Comparison of ENCODE assay signal across 9 cellular contexts in genomic region chr1:175188936-175189335, GRCh38. TPM values are rescaled to one million over a fixed set of nuclear protein-coding genes. Genes with fewer than 3 reads are reported as not detected.
DNase-seq lines count a peak whose midpoint lies in the region; ATAC-seq and TF ChIP-seq lines count a peak whose summit lies in the region.
"Had no signal": no experiment of that assay in that cellular context is flagged by ENCODE, and none has a peak within 500 bp of the region (broad histone marks: within the 10 kb centered on the region; RNA-seq: fewer than 3 reads in every experiment).

No MANE protein-coding gene starts in this region.

- H3K36me3 Mint-ChIP-seq in activated CD8-positive, alpha-beta memory T cell treated with anti-CD3 and anti-CD28 coated beads, Interleukin-2, amount 10 ng/mL, durations not matched to agents 7 days and 5 days = peaks cover 62% of the 10 kb centered on the region

- intact Hi-C loops in left lung (cut with DNase I) = no loop called here
- intact Hi-C loops in breast epithelium (cut with DNase I; ENCODE audit: low total_unique reads) = no loop called here

- no peaks in the 10 kb centered on the region for H3K9me3 Mint-ChIP-seq in activated CD8-positive, alpha-beta memory T cell treated with anti-CD3 and anti-CD28 coated beads, Interleukin-2, amount 10 ng/mL, durations not matched to agents 7 days and 5 days (ENCODE audit: low read depth)

- no peak overlapping the region for H3K4me2 ChIP-seq in mesenchymal stem cell (ENCODE audit: low read length, poor library complexity, severe bottlenecking)

- H3K27ac ChIP-seq in left lung = peak overlapping the region; percentile 31 to 92
- no peak overlapping the region for H3K27ac ChIP-seq in mesenchymal stem cell (ENCODE audit: low read length, poor library complexity, severe bottlenecking)
- H3K27ac ChIP-seq in breast epithelium = peak overlapping the region in 1 of 2 donors; percentile 70
- H3K27ac ChIP-seq: 22Rv1 had no signal

- H3K36me3 ChIP-seq in left lung (no peaks in the 10 kb centered on the region), mesenchymal stem cell (ENCODE audit: control insufficient read depth in 1 of 2, insufficient read depth in 2 of 2, low read depth in 1 of 2, low read length in 2 of 2) (no peaks in the 10 kb centered on the region), breast epithelium (no peaks in the 10 kb centered on the region)

- H4K8ac ChIP-seq in mesenchymal stem cell (ENCODE audit: low read length) = no peak overlapping the region

- H2AK5ac ChIP-seq in mesenchymal stem cell (ENCODE audit: low read length, severe bottlenecking) = no peak overlapping the region

- H3K9ac ChIP-seq in mesenchymal stem cell (ENCODE audit: low read length) = no peak overlapping the region

- H3K4me3 ChIP-seq in left lung = peak overlapping the region in 1 of 2 donors; percentile 79
- no peak overlapping the region for H3K4me3 ChIP-seq in mesenchymal stem cell (ENCODE audit: insufficient read depth in 1 of 2, low read depth in 1 of 2, low read length in 2 of 2)
- peak overlapping the region in 1 of 3 donors; percentile 34 for H3K4me3 ChIP-seq in breast epithelium

- H3K4me1 Mint-ChIP-seq in activated CD8-positive, alpha-beta memory T cell treated with anti-CD3 and anti-CD28 coated beads, Interleukin-2, amount 10 ng/mL, durations not matched to agents 7 days and 5 days = peaks cover 71% of the 10 kb centered on the region

- CTCF ChIA-PET in activated CD8-positive, alpha-beta memory T cell treated with anti-CD3 and anti-CD28 coated beads, Interleukin-2, amount 10 ng/mL, durations not matched to agents 7 days and 5 days (lab: Charles Lee) = interaction anchor here (1.0 to 5.8 kb wide), 10 partner anchors 8 to 130 kb away, joined by 3 to 41 read pairs (median 8); no protein-coding TSS in a partner anchor

- H3K9me3 ChIP-seq in left lung (no peaks in the 10 kb centered on the region), mesenchymal stem cell (ENCODE audit: control insufficient read depth, low read length) (no peaks in the 10 kb centered on the region), breast epithelium (no peaks in the 10 kb centered on the region)

- WGBS in mesenchymal stem cell = no CpG with 5 or more reads among the region's 2 CpGs

- TF ChIP-seq CTCF in left lung (IDR thresholded peaks at IDR 0.05) (no peak), breast epithelium (IDR thresholded peaks at IDR 0.05) (no peak)

- H3K27me3 Mint-ChIP-seq in activated CD8-positive, alpha-beta memory T cell treated with anti-CD3 and anti-CD28 coated beads, Interleukin-2, amount 10 ng/mL, durations not matched to agents 7 days and 5 days = no peaks in the 10 kb centered on the region

- H2BK12ac ChIP-seq in mesenchymal stem cell (ENCODE audit: low read length in 2 of 2) = no peak overlapping the region

- H3K18ac ChIP-seq in mesenchymal stem cell (ENCODE audit: low read depth in 1 of 2, low read length in 2 of 2) = no peak overlapping the region

- peak overlapping the region; percentile 86 for H3K27ac Mint-ChIP-seq in activated CD8-positive, alpha-beta memory T cell treated with anti-CD3 and anti-CD28 coated beads, Interleukin-2, amount 10 ng/mL, durations not matched to agents 7 days and 5 days

- DNase-seq in activated CD8-positive, alpha-beta memory T cell treated with anti-CD3 and anti-CD28 coated beads, Interleukin-2, amount 10 ng/mL, durations not matched to agents 7 days and 5 days = peak; percentile 82
- no peak for DNase-seq in activated CD8-positive, alpha-beta memory T cell treated with anti-CD3 and anti-CD28 coated beads for 24 hours
- peak in 3 of 4 experiments; percentile 25 to 41 (median 40) for DNase-seq in activated CD4-positive, CD25-positive, alpha-beta regulatory T cell (lab: John Stamatoyannopoulos, UW)
- DNase-seq in left lung = peak in 1 of 2 donors; percentile 64
- DNase-seq in mesenchymal stem cell = no peak
- DNase-seq in hippocampal formation (lab: John Stamatoyannopoulos, UW) = no peak
- no peak for DNase-seq in breast epithelium (ENCODE audit: low spot score in 2 of 2)

- H4K91ac ChIP-seq in mesenchymal stem cell (ENCODE audit: low read length) = no peak overlapping the region

- H3K4me3 Mint-ChIP-seq in activated CD8-positive, alpha-beta memory T cell treated with anti-CD3 and anti-CD28 coated beads, Interleukin-2, amount 10 ng/mL, durations not matched to agents 7 days and 5 days = peak overlapping the region; percentile 95

- H2BK120ac ChIP-seq in mesenchymal stem cell (ENCODE audit: low read depth, low read length) = no peak overlapping the region

- H2AFZ ChIP-seq in mesenchymal stem cell (ENCODE audit: low read depth, low read length) = no peak overlapping the region

- no peaks in the 10 kb centered on the region for H3K79me1 ChIP-seq in mesenchymal stem cell (replicated peaks; ENCODE audit: low read length, poor library complexity, severe bottlenecking)

- H2BK5ac ChIP-seq in mesenchymal stem cell (ENCODE audit: low read depth, low read length, poor library complexity, severe bottlenecking) = no peak overlapping the region

- no peak overlapping the region for H3K14ac ChIP-seq in mesenchymal stem cell (ENCODE audit: low read length in 2 of 2)

- ATAC-seq in activated CD8-positive, alpha-beta memory T cell treated with anti-CD3 and anti-CD28 coated beads, Interleukin-2, amount 10 ng/mL, durations not matched to agents 7 days and 5 days = peak; percentile 54
- ATAC-seq in HG03175 (IDR thresholded peaks at IDR 0.05; ENCODE audit: unreplicated experiment) (peak; percentile 75), left lung (peak; percentile 4)

- H3K27me3 ChIP-seq in left lung (no peaks in the 10 kb centered on the region), mesenchymal stem cell (ENCODE audit: control insufficient read depth in 1 of 2, insufficient read depth in 1 of 2, low read length in 2 of 2) (peaks cover 48 to 57% of the 10 kb centered on the region in 2 experiments), breast epithelium (no peaks in the 10 kb centered on the region)

- no peak overlapping the region for H3K23ac ChIP-seq in mesenchymal stem cell (ENCODE audit: low read length in 2 of 2)

- no peak overlapping the region for H3K4ac ChIP-seq in mesenchymal stem cell (ENCODE audit: low read depth in 1 of 2, low read length in 2 of 2)

- peaks cover 20 to 83% of the 10 kb centered on the region in 2 donors for H3K4me1 ChIP-seq in left lung
- H3K4me1 ChIP-seq in mesenchymal stem cell (ENCODE audit: control insufficient read depth, insufficient read depth, low read depth, low read length) = peaks cover 12% of the 10 kb centered on the region
- peaks cover 0 to 4% of the 10 kb centered on the region in 2 donors for H3K4me1 ChIP-seq in breast epithelium

- no peak overlapping the region for H2BK15ac ChIP-seq in mesenchymal stem cell (ENCODE audit: low read depth, poor library complexity, severe bottlenecking)

- no peak for TF ChIP-seq POLR2A in breast epithelium (IDR thresholded peaks at IDR 0.05)

RNA-seq across cellular contexts. Expression of gene KIAA0040, which starts 3.6 kb away (rescaled TPM):
- total RNA-seq in activated CD8-positive, alpha-beta memory T cell treated with anti-CD3 and anti-CD28 coated beads, Interleukin-2, amount 10 ng/mL, durations not matched to agents 7 days and 5 days = 10 to 100 TPM; 54.8 to 64.3 TPM
- total RNA-seq in left lung = 10 to 100 TPM; 24.4 to 42.9 TPM
- polyA plus RNA-seq in mesenchymal stem cell (2013, experiment 1 of 2) = 2.7 TPM
- polyA plus RNA-seq in mesenchymal stem cell (2013, experiment 2 of 2) = 2.7 TPM
- 100 to 1,000 TPM in 1 of 3 donors, 10 to 100 TPM in 2; 43.6 to 160 (median 56.9) TPM for total RNA-seq in breast epithelium

Comparison
In these comparisons a context has a peak if more than half of its experiments do, and no peak if none do; other contexts are left out.
1. DNase-seq: peak in activated CD8-positive, alpha-beta memory T cell treated with anti-CD3 and anti-CD28 coated beads, Interleukin-2, amount 10 ng/mL, durations not matched to agents 7 days and 5 days (single experiment) and activated CD4-positive, CD25-positive, alpha-beta regulatory T cell (3 of 4); none in activated CD8-positive, alpha-beta memory T cell treated with anti-CD3 and anti-CD28 coated beads for 24 hours (single experiment), mesenchymal stem cell (single experiment), hippocampal formation (0 of 2) and breast epithelium (0 of 2).
2. ATAC-seq: peak in every context shown above with its lines; median percentile 75 in HG03175; 54 in activated CD8-positive, alpha-beta memory T cell treated with anti-CD3 and anti-CD28 coated beads, Interleukin-2, amount 10 ng/mL, durations not matched to agents 7 days and 5 days; 4 in left lung.